In genomic region chr6:7442467-7442866, GRCh38 we compare ENCODE assay signal across 31 cellular contexts. TPM values are rescaled to one million over a fixed set of nuclear protein-coding genes. Genes with fewer than 3 reads are reported as not detected.
"Had no signal": no experiment of that assay in that cellular context is flagged by ENCODE, and none has a peak within 500 bp of the region (broad histone marks: within the 10 kb centered on the region; RNA-seq: fewer than 3 reads in every experiment).

No MANE protein-coding gene starts in this region.

- DNase-seq: dermis blood vessel endothelial cell; dorsolateral prefrontal cortex; effector CD4-positive, alpha-beta T cell; effector memory CD4-positive, alpha-beta T cell; foreskin keratinocyte; heart left ventricle; hypothalamus; immature natural killer cell; islet precursor cell; kidney; kidney glomerular epithelial cell; left colon; left ventricle myocardium superior; lower lobe of right lung; mesenchymal stem cell; mucosa of descending colon; naive B cell; naive thymus-derived CD8-positive, alpha-beta T cell had no signal

- H3K4me3 ChIP-seq: coronary artery, dorsolateral prefrontal cortex, esophagus muscularis mucosa, gastroesophageal sphincter, heart left ventricle, hepatocyte, lower lobe of right lung, mucosa of descending colon had no signal

- H3K4me3 Mint-ChIP-seq: immature natural killer cell; mesothelial cell of epicardium; naive thymus-derived CD8-positive, alpha-beta T cell had no signal

- H3K9me3 ChIP-seq: esophagus muscularis mucosa, gastroesophageal sphincter, heart left ventricle, lower lobe of right lung, mucosa of descending colon had no signal

- H3K27me3 ChIP-seq: foreskin keratinocyte, heart left ventricle, hepatocyte had no signal

- H3K27ac Mint-ChIP-seq: immature natural killer cell; mesothelial cell of epicardium; naive thymus-derived CD8-positive, alpha-beta T cell had no signal

- ATAC-seq: foreskin keratinocyte; gastroesophageal sphincter; heart left ventricle; left colon; left lobe of liver; left ventricle myocardium superior; lower lobe of right lung; mucosa of descending colon; naive thymus-derived CD8-positive, alpha-beta T cell had no signal

- H3K36me3 ChIP-seq: esophagus muscularis mucosa, gastroesophageal sphincter, heart left ventricle, lower lobe of right lung had no signal

- FAIRE-seq: endothelial cell of umbilical vein, frontal cortex, kidney had no signal

- H3K27ac ChIP-seq: coronary artery, dorsolateral prefrontal cortex, esophagus muscularis mucosa, foreskin keratinocyte, gastroesophageal sphincter, heart left ventricle, hepatocyte, lower lobe of right lung had no signal

- H3K9me3 Mint-ChIP-seq: immature natural killer cell, mesothelial cell of epicardium had no signal

- H3K36me3 Mint-ChIP-seq: immature natural killer cell; mesothelial cell of epicardium; naive B cell; naive thymus-derived CD8-positive, alpha-beta T cell had no signal

- H3K4me1 ChIP-seq: esophagus muscularis mucosa, gastroesophageal sphincter, heart left ventricle had no signal

RNA-seq across cellular contexts. Expression of gene CAGE1, which starts 52.9 kb away (rescaled TPM):
- total RNA-seq: endothelial cell of umbilical vein, epithelial cell of proximal tubule, esophagus muscularis mucosa, frontal cortex, gastroesophageal sphincter, kidney, left ventricle myocardium superior, lower leg skin, lower lobe of right lung, mesenteric fat pad, myocyte had no signal
- polyA plus RNA-seq: endothelial cell of umbilical vein; fibroblast of lung; heart left ventricle; hepatocyte; naive thymus-derived CD8-positive, alpha-beta T cell had no signal
